Comparison of ENCODE assay signal across 9 cellular contexts in the genomic region with DNA sequence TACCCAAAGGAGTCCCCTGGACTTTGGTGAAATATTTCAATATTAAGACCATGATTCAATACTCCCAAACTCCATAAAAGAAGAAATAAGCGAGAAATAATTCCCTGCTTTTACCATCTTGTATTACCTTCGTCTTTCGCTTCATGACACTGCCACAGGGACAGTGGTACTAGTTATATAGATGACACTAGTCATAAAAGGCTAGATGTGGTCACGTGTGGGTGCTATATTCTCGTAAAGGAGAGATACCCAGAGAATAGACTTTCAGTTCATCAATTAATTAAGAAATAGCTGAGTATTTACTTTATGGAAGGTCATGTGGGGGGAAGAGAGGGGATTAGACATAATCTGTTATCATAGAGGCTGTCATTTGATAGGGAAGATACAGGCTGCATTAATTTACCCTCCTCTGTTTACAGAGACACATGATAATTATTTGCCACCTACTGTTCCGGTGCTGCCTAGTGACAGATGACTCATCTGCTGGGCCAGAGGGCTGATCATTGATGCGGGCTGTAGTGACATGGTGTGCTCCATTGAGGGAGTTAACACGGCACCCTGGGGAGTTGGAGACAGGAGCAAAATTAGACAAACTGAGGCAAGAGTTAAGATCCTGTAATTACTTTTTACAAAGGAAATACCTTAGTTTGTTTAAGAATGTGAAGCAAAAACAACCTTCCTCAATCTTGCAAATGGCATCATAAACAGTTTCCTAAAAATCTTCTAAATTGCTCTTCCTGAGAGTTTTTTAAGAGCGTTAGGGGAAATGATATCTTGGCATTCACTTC.
DNase-seq lines count a peak whose midpoint lies in the region; ATAC-seq and TF ChIP-seq lines count a peak whose summit lies in the region.
"Had no signal": no experiment of that assay in that cellular context is flagged by ENCODE, and none has a peak within 500 bp of the region (broad histone marks: within the 10 kb centered on the region; RNA-seq: fewer than 3 reads in every experiment).

No MANE protein-coding gene starts in this region.

- DNase-seq in NCI-H748 (lab: John Stamatoyannopoulos, UW; ENCODE audit: unreplicated experiment) (peak; percentile 74), spleen (no peak), epidermal melanocyte (ENCODE audit: insufficient read length, low spot score) (no peak), RPMI8226 (no peak), WERI-Rb-1 (no peak)
- no peak for DNase-seq in naive thymus-derived CD4-positive, alpha-beta T cell

- TF ChIP-seq CTCF in spleen (IDR thresholded peaks at IDR 0.05 in 8 of 11, conservative IDR thresholded peaks at IDR 0.05 in 3 of 11) (no peak), WERI-Rb-1 (IDR thresholded peaks at IDR 0.05; ENCODE audit: low read depth, low read length) (no peak)

- H3K36me3 Mint-ChIP-seq in naive thymus-derived CD4-positive, alpha-beta T cell, result peaks cover 7 to 66% (median 52%) of the 10 kb centered on the region in 5 donors

- peaks cover 4 to 10% of the 10 kb centered on the region in 2 donors for H3K4me1 ChIP-seq in naive thymus-derived CD4-positive, alpha-beta T cell (ENCODE audit: control insufficient read depth in 2 of 2, insufficient read depth in 2 of 2, low read length in 2 of 2)
- H3K4me1 ChIP-seq in spleen, result peaks cover 0 to 33% (median 16%) of the 10 kb centered on the region in 6 donors

- H3K27me3 Mint-ChIP-seq in naive thymus-derived CD4-positive, alpha-beta T cell, result no peaks in the 10 kb centered on the region

- no peaks in the 10 kb centered on the region for H3K27me3 ChIP-seq in naive thymus-derived CD4-positive, alpha-beta T cell (ENCODE audit: control insufficient read depth in 2 of 2, insufficient read depth in 2 of 2, low read length in 2 of 2)
- H3K27me3 ChIP-seq in spleen (replicated peaks in 1 of 7) (no peaks in the 10 kb centered on the region), WERI-Rb-1 (ENCODE audit: insufficient read depth, low read depth, severe bottlenecking) (no peaks in the 10 kb centered on the region)

- H3K4me1 Mint-ChIP-seq in naive thymus-derived CD4-positive, alpha-beta T cell, result peaks cover 14 to 36% (median 29%) of the 10 kb centered on the region in 7 donors

- H3K27ac Mint-ChIP-seq in naive thymus-derived CD4-positive, alpha-beta T cell, result peak overlapping the region in 7 of 9 donors; percentile 13 to 86 (median 63)

- WGBS in spleen, 5 donors, result 83 to 89% (median 83%) methylated on average over 9 of the region's 9 CpGs

- peak overlapping the region in 1 of 10 donors; percentile 21 for H3K4me3 Mint-ChIP-seq in naive thymus-derived CD4-positive, alpha-beta T cell
- H3K4me3 Mint-ChIP-seq: brain had no signal

- no peak overlapping the region for H3K4me3 ChIP-seq in naive thymus-derived CD4-positive, alpha-beta T cell (ENCODE audit: low read length)
- H3K4me3 ChIP-seq in spleen, result no peak overlapping the region
- no peak overlapping the region for H3K4me3 ChIP-seq in WERI-Rb-1 (ENCODE audit: low read depth, low read length)

- H3K36me3 ChIP-seq in naive thymus-derived CD4-positive, alpha-beta T cell (ENCODE audit: control insufficient read depth in 2 of 3, insufficient read depth in 3 of 3, low read length in 3 of 3), result peaks cover 19 to 57% (median 34%) of the 10 kb centered on the region in 3 experiments
- H3K36me3 ChIP-seq in spleen (peaks cover 0 to 99% (median 64%) of the 10 kb centered on the region in 6 donors), WERI-Rb-1 (no peaks in the 10 kb centered on the region)

- CTCF ChIA-PET in naive thymus-derived CD4-positive, alpha-beta T cell (lab: Charles Lee), result no interaction called here

- intact Hi-C loops in naive thymus-derived CD4-positive, alpha-beta T cell (cut with micrococcal nuclease), result loop anchor here in 1 of 2 donors (1.0 to 10.0 kb wide), 2 partner anchors 8 to 373 kb away; a partner anchor contains a TSS
- intact Hi-C loops in spleen (cut with DNase I; ENCODE audit: low total_unique reads), result no loop called here

- peaks cover 0 to 2% (median 0%) of the 10 kb centered on the region in 11 donors for H3K9me3 Mint-ChIP-seq in naive thymus-derived CD4-positive, alpha-beta T cell
- H3K9me3 Mint-ChIP-seq: brain had no signal

- ATAC-seq in GM18508 (IDR thresholded peaks at IDR 0.05; ENCODE audit: insufficient read depth, unreplicated experiment) (peak; percentile 71), GM21619 (IDR thresholded peaks at IDR 0.05; ENCODE audit: unreplicated experiment) (peak; percentile 91)
- peak; percentile 42 for ATAC-seq in naive thymus-derived CD4-positive, alpha-beta T cell

- TF ChIP-seq POLR2A in spleen (IDR thresholded peaks at IDR 0.05), result no peak

- H3K9me3 ChIP-seq in naive thymus-derived CD4-positive, alpha-beta T cell (ENCODE audit: control insufficient read depth in 2 of 3, low read length in 3 of 3), result no peaks in the 10 kb centered on the region
- H3K9me3 ChIP-seq in spleen (no peaks in the 10 kb centered on the region), WERI-Rb-1 (ENCODE audit: severe bottlenecking) (no peaks in the 10 kb centered on the region)

- POLR2A ChIA-PET in naive thymus-derived CD4-positive, alpha-beta T cell (lab: Charles Lee), result no interaction called here

- H3K27ac ChIP-seq in naive thymus-derived CD4-positive, alpha-beta T cell (ENCODE audit: low read depth, low read length), result no peak overlapping the region
- H3K27ac ChIP-seq in spleen (peak overlapping the region in 3 of 8 donors; percentile 9 to 22 (median 19)), WERI-Rb-1 (no peak overlapping the region)
